19 cellular contexts compared by ENCODE assay signal in genomic region chr10:35971397-35971796, GRCh38.
DNase-seq lines count a peak whose midpoint lies in the region; ATAC-seq lines count a peak whose summit lies in the region.
"Had no signal": no experiment of that assay in that cellular context is flagged by ENCODE, and none has a peak within 500 bp of the region (broad histone marks: within the 10 kb centered on the region; RNA-seq: fewer than 3 reads in every experiment).

No MANE protein-coding gene starts in this region.

- ATAC-seq in HG03045 (IDR thresholded peaks at IDR 0.05; ENCODE audit: unreplicated experiment), result no peak
- ATAC-seq: GM12878 had no signal

- DNase-seq in NCI-H748 (lab: John Stamatoyannopoulos, UW; ENCODE audit: unreplicated experiment) (peak; percentile 2), NCI-H748 treated with DMSO at 0.1 percent for 48 hours (lab: John Stamatoyannopoulos, UW) (no peak), HS-27A (ENCODE audit: low read depth) (peak; percentile 5), DMS53 (lab: John Stamatoyannopoulos, UW) (no peak)
- DNase-seq: 8988T; ACHN; BE2C; C1 segment of cervical spinal cord; CD4-positive, alpha-beta memory T cell; CD4-positive, CD25-positive, alpha-beta regulatory T cell; CD8-positive, alpha-beta memory T cell; COR-L47; DMS 273 treated with DMSO at 0.1 percent for 48 hours; DMS153; DMS79 treated with DMSO at 0.1 percent for 48 hours; EL; GDM1 had no signal

Comparison
In these comparisons a context has a peak if more than half of its experiments do, and no peak if none do; other contexts are left out.
1. DNase-seq: peak in NCI-H748 (single experiment) and HS-27A (single experiment); none in NCI-H748 treated with DMSO at 0.1 percent for 48 hours (single experiment) and DMS53 (single experiment).